9 cellular contexts compared by ENCODE assay signal in genomic region chr15:90035835-90036220, GRCh38. TPM values are rescaled to one million over a fixed set of nuclear protein-coding genes. Genes with fewer than 3 reads are reported as not detected.
DNase-seq lines count a peak whose midpoint lies in the region; ATAC-seq and TF ChIP-seq lines count a peak whose summit lies in the region.
"Had no signal": no experiment of that assay in that cellular context is flagged by ENCODE, and none has a peak within 500 bp of the region (broad histone marks: within the 10 kb centered on the region; RNA-seq: fewer than 3 reads in every experiment).

No MANE protein-coding gene starts in this region.

- CTCF ChIA-PET in activated CD8-positive, alpha-beta T cell treated with anti-CD3 and anti-CD28 coated beads for 36 hours (lab: Charles Lee) = interaction anchor here (1.1 to 3.2 kb wide), 2 partner anchors 22 to 35 kb away, joined by 4 to 11 read pairs; no protein-coding TSS in a partner anchor

- H3K9me3 ChIP-seq in MM.1S (replicated peaks; ENCODE audit: insufficient read depth, low read length) = no peaks in the 10 kb centered on the region
- H3K9me3 ChIP-seq: thoracic aorta had no signal

- no peak for ATAC-seq in activated CD8-positive, alpha-beta T cell treated with anti-CD3 and anti-CD28 coated beads for 36 hours
- no peak for ATAC-seq in stimulated activated naive CD8-positive, alpha-beta T cell treated with anti-CD3 and anti-CD28 coated beads, Interleukin-15, amount 100 ng/mL, for 72 hours

- no peaks in the 10 kb centered on the region for H3K27me3 Mint-ChIP-seq in T-helper 1 cell treated with Interleukin-12 subunit alpha and Interleukin-12 subunit beta and Interleukin-4 antibody, amounts not matched to agents 30 μg/mL and 1 μg/mL, for 36 hours (ENCODE audit: low read depth)
- no peaks in the 10 kb centered on the region for H3K27me3 Mint-ChIP-seq in activated CD8-positive, alpha-beta T cell treated with anti-CD3 and anti-CD28 coated beads for 36 hours
- H3K27me3 Mint-ChIP-seq in stimulated activated naive CD8-positive, alpha-beta T cell treated with anti-CD3 and anti-CD28 coated beads, Interleukin-15, amount 100 ng/mL, for 72 hours = no peaks in the 10 kb centered on the region

- no peak overlapping the region for H3K4me3 ChIP-seq in MM.1S (ENCODE audit: low read length)
- H3K4me3 ChIP-seq: thoracic aorta had no signal

- H3K9me2 ChIP-seq in MM.1S (replicated peaks; ENCODE audit: insufficient read depth, low read length) = no peaks in the 10 kb centered on the region

- no peaks in the 10 kb centered on the region for H3K36me3 ChIP-seq in MM.1S (replicated peaks; ENCODE audit: insufficient read depth, low read length)
- H3K36me3 ChIP-seq: thoracic aorta had no signal

- H2AFZ ChIP-seq in MM.1S (ENCODE audit: low read length) = no peak overlapping the region

- H3K36me3 Mint-ChIP-seq in T-helper 1 cell treated with Interleukin-12 subunit alpha and Interleukin-12 subunit beta and Interleukin-4 antibody, amounts not matched to agents 30 μg/mL and 1 μg/mL, for 36 hours (ENCODE audit: low read depth) = peaks cover 6% of the 10 kb centered on the region
- H3K36me3 Mint-ChIP-seq in activated CD8-positive, alpha-beta T cell treated with anti-CD3 and anti-CD28 coated beads for 36 hours (ENCODE audit: low read depth) = no peaks in the 10 kb centered on the region

- H3K4me3 Mint-ChIP-seq in T-helper 1 cell treated with Interleukin-12 subunit alpha and Interleukin-12 subunit beta and Interleukin-4 antibody, amounts not matched to agents 30 μg/mL and 1 μg/mL, for 36 hours = peak overlapping the region; percentile 7
- no peak overlapping the region for H3K4me3 Mint-ChIP-seq in activated CD8-positive, alpha-beta T cell treated with anti-CD3 and anti-CD28 coated beads for 36 hours
- peak overlapping the region; percentile 34 to 54 for H3K4me3 Mint-ChIP-seq in stimulated activated naive CD8-positive, alpha-beta T cell treated with anti-CD3 and anti-CD28 coated beads, Interleukin-15, amount 100 ng/mL, for 72 hours

- H4K20me1 ChIP-seq in MM.1S (ENCODE audit: insufficient read depth, low read length) = no peaks in the 10 kb centered on the region

- DNase-seq in T-helper 1 cell (no peak), mesenteric fat pad (ENCODE audit: low spot score) (no peak), MM.1S (no peak), NCI-H524 (lab: John Stamatoyannopoulos, UW) (no peak)
- peak; percentile 16 for DNase-seq in activated CD8-positive, alpha-beta T cell treated with anti-CD3 and anti-CD28 coated beads for 36 hours
- DNase-seq in stimulated activated naive CD8-positive, alpha-beta T cell treated with anti-CD3 and anti-CD28 coated beads, Interleukin-15, amount 100 ng/mL, for 72 hours = no peak

- peaks cover 64% of the 10 kb centered on the region for H3K4me1 Mint-ChIP-seq in T-helper 1 cell treated with Interleukin-12 subunit alpha and Interleukin-12 subunit beta and Interleukin-4 antibody, amounts not matched to agents 30 μg/mL and 1 μg/mL, for 36 hours (ENCODE audit: low read depth)
- peaks cover 84% of the 10 kb centered on the region for H3K4me1 Mint-ChIP-seq in activated CD8-positive, alpha-beta T cell treated with anti-CD3 and anti-CD28 coated beads for 36 hours (ENCODE audit: low read depth)
- peaks cover 95% of the 10 kb centered on the region for H3K4me1 Mint-ChIP-seq in stimulated activated naive CD8-positive, alpha-beta T cell treated with anti-CD3 and anti-CD28 coated beads, Interleukin-15, amount 100 ng/mL, for 72 hours

- H3K9ac ChIP-seq in MM.1S (ENCODE audit: low read length) = no peak overlapping the region

- H3K27me3 ChIP-seq in layer of hippocampus (ENCODE audit: control insufficient read depth, insufficient read depth, low read length) (no peaks in the 10 kb centered on the region), MM.1S (replicated peaks; ENCODE audit: insufficient read depth, low read length) (no peaks in the 10 kb centered on the region)

- no peak for TF ChIP-seq CTCF in activated CD8-positive, alpha-beta T cell treated with anti-CD3 and anti-CD28 coated beads for 36 hours (IDR thresholded peaks at IDR 0.05)
- no peak for TF ChIP-seq CTCF in MM.1S (IDR thresholded peaks at IDR 0.05; ENCODE audit: low read length)

- H3K9me3 Mint-ChIP-seq in T-helper 1 cell treated with Interleukin-12 subunit alpha and Interleukin-12 subunit beta and Interleukin-4 antibody, amounts not matched to agents 30 μg/mL and 1 μg/mL, for 36 hours = no peaks in the 10 kb centered on the region
- H3K9me3 Mint-ChIP-seq in activated CD8-positive, alpha-beta T cell treated with anti-CD3 and anti-CD28 coated beads for 36 hours = no peaks in the 10 kb centered on the region
- H3K9me3 Mint-ChIP-seq in stimulated activated naive CD8-positive, alpha-beta T cell treated with anti-CD3 and anti-CD28 coated beads, Interleukin-15, amount 100 ng/mL, for 72 hours = no peaks in the 10 kb centered on the region

- peaks cover 81% of the 10 kb centered on the region for H3K79me2 ChIP-seq in MM.1S (ENCODE audit: low read length)

- H3F3A ChIP-seq in MM.1S (ENCODE audit: insufficient read depth, low read length) = peaks cover 35% of the 10 kb centered on the region

- POLR2A ChIA-PET in activated CD8-positive, alpha-beta T cell treated with anti-CD3 and anti-CD28 coated beads for 36 hours (lab: Charles Lee) = interaction anchor here (2.0 kb wide), 1 partner anchor 19 kb away, joined by 8 read pairs; no protein-coding TSS in a partner anchor

- H3K27ac Mint-ChIP-seq in T-helper 1 cell treated with Interleukin-12 subunit alpha and Interleukin-12 subunit beta and Interleukin-4 antibody, amounts not matched to agents 30 μg/mL and 1 μg/mL, for 36 hours = peak overlapping the region; percentile 75
- H3K27ac Mint-ChIP-seq in activated CD8-positive, alpha-beta T cell treated with anti-CD3 and anti-CD28 coated beads for 36 hours = peak overlapping the region; percentile 42
- H3K27ac Mint-ChIP-seq in stimulated activated naive CD8-positive, alpha-beta T cell treated with anti-CD3 and anti-CD28 coated beads, Interleukin-15, amount 100 ng/mL, for 72 hours = peak overlapping the region; percentile 78 to 98

- H3K27ac ChIP-seq in layer of hippocampus (ENCODE audit: low read depth, low read length) = peak overlapping the region; percentile 47
- no peak overlapping the region for H3K27ac ChIP-seq in MM.1S (ENCODE audit: low read length)

- intact Hi-C loops in activated CD8-positive, alpha-beta T cell treated with anti-CD3 and anti-CD28 coated beads for 36 hours (cut with micrococcal nuclease) = no loop called here

- peaks cover 53% of the 10 kb centered on the region for H3K4me1 ChIP-seq in MM.1S (ENCODE audit: low read length)

- H3K4me2 ChIP-seq in MM.1S (ENCODE audit: low read depth, low read length) = no peak overlapping the region

RNA-seq across cellular contexts. Expression of gene ZNF710, which starts 34.7 kb away (rescaled TPM):
- total RNA-seq in activated CD8-positive, alpha-beta T cell treated with anti-CD3 and anti-CD28 coated beads for 36 hours = 10 to 100 TPM; 15.2 to 17.2 TPM
- 11.5 TPM for total RNA-seq in mesenteric fat pad
